In genomic region chr7:90469554-90469953, GRCh38 we compare ENCODE assay signal across 36 cellular contexts. TPM values are rescaled to one million over a fixed set of nuclear protein-coding genes. Genes with fewer than 3 reads are reported as not detected.
"Had no signal": no experiment of that assay in that cellular context is flagged by ENCODE, and none has a peak within 500 bp of the region (broad histone marks: within the 10 kb centered on the region; RNA-seq: fewer than 3 reads in every experiment).

Gene PTTG1IP2 (plus strand): TSS chr7:90469639. CDS start chr7:90469787, 148 bp downstream.

- H3K4me2 ChIP-seq: KMS-11 had no signal

- FAIRE-seq: astrocyte had no signal

- H3K4me3 Mint-ChIP-seq: activated CD8-positive, alpha-beta T cell treated with anti-CD3 and anti-CD28 coated beads, Interleukin-2, amount 10 ng/mL, durations not matched to agents 7 days and 5 days; activated naive CD4-positive, alpha-beta T cell treated with anti-CD3 and anti-CD28 coated beads for 36 hours; activated T-cell treated with anti-CD3 and anti-CD28 coated beads, Interleukin-2, amount 50 U/mL, for 4 hours; activated T-helper 1 cell treated with anti-CD3 and anti-CD28 coated beads, Interleukin-12 subunit alpha, Interleukin-12 subunit beta, Interleukin-2, Interleukin-4 antibody, amounts not matched to agents 30 ng/mL and 10 ng/mL and 1 ng/mL, durations not matched to agents 14 hours and 24 hours and 36 hours; T-cell had no signal

- H3K27ac ChIP-seq: adrenal gland, body of pancreas, breast epithelium, KMS-11, SJCRH30, SK-N-MC, WERI-Rb-1 had no signal

- H3K4me1 ChIP-seq: adrenal gland, body of pancreas, breast epithelium, SJCRH30 had no signal

- H3K4me1 Mint-ChIP-seq: T-cell had no signal

- DNase-seq: activated CD4-positive, alpha-beta T cell treated with anti-CD3 and anti-CD28 coated beads for 1 hour; activated CD4-positive, alpha-beta T cell treated with anti-CD3 and anti-CD28 coated beads for 48 hours; activated CD4-positive, alpha-beta T cell treated with anti-CD3 and anti-CD28 coated beads, Interleukin-2, amount 50 U/mL, for 4 hours; activated CD4-positive, CD25-positive, alpha-beta regulatory T cell; activated CD8-positive, alpha-beta T cell treated with anti-CD3 and anti-CD28 coated beads, Interleukin-2, amount 10 ng/mL, durations not matched to agents 7 days and 5 days; activated gamma-delta T cell treated with Interleukin-2 at 50 U/mL for 16 hours; activated naive CD4-positive, alpha-beta T cell treated with anti-CD3 and anti-CD28 coated beads for 36 hours; activated T-cell treated with anti-CD3 and anti-CD28 coated beads for 4 hours; activated T-cell treated with anti-CD3 and anti-CD28 coated beads, Interleukin-2, amount 50 U/mL, for 4 hours; adrenal gland; body of pancreas; caudate nucleus; NCI-H1048; NCI-H1105 treated with DMSO at 0.1 percent for 48 hours; NCI-H1436; NCI-H1694; NCI-H1930; NCI-H2081 treated with DMSO at 0.1 percent for 48 hours; NCI-H345; NCI-H524 treated with DMSO at 0.1 percent for 48 hours; SHP77; SJCRH30; T-cell; T1000; WERI-Rb-1 had no signal

- H3K36me3 ChIP-seq: adrenal gland, breast epithelium, SJCRH30, WERI-Rb-1 had no signal

- ATAC-seq: activated CD8-positive, alpha-beta T cell treated with anti-CD3 and anti-CD28 coated beads, Interleukin-2, amount 10 ng/mL, durations not matched to agents 7 days and 5 days; activated naive CD4-positive, alpha-beta T cell treated with anti-CD3 and anti-CD28 coated beads, Interleukin-2, amount 50 U/mL, for 72 hours; activated T-cell treated with anti-CD3 and anti-CD28 coated beads, Interleukin-2, amount 50 U/mL, for 4 hours; body of pancreas; Panc1; T-cell had no signal

- H3K9ac ChIP-seq: KMS-11 had no signal

- H3K27me3 ChIP-seq: adrenal gland, body of pancreas, breast epithelium, SJCRH30 had no signal

- H3K27ac Mint-ChIP-seq: activated CD8-positive, alpha-beta T cell treated with anti-CD3 and anti-CD28 coated beads, Interleukin-2, amount 10 ng/mL, durations not matched to agents 7 days and 5 days; activated naive CD4-positive, alpha-beta T cell treated with anti-CD3 and anti-CD28 coated beads for 36 hours; activated naive CD4-positive, alpha-beta T cell treated with anti-CD3 and anti-CD28 coated beads, Interleukin-2, amount 50 U/mL, for 72 hours; activated T-helper 1 cell treated with anti-CD3 and anti-CD28 coated beads, Interleukin-12 subunit alpha, Interleukin-12 subunit beta, Interleukin-2, Interleukin-4 antibody, amounts not matched to agents 30 ng/mL and 10 ng/mL and 1 ng/mL, durations not matched to agents 14 hours and 24 hours and 36 hours; T-cell had no signal

- H3K4me3 ChIP-seq: adrenal gland, body of pancreas, breast epithelium, SJCRH30, SK-N-MC had no signal

- H3K9me3 ChIP-seq: adrenal gland, body of pancreas had no signal

RNA-seq across cellular contexts. Expression of gene PTTG1IP2, which starts in this region (rescaled TPM):
- total RNA-seq: activated CD8-positive, alpha-beta T cell treated with anti-CD3 and anti-CD28 coated beads, Interleukin-2, amount 10 ng/mL, durations not matched to agents 7 days and 5 days; activated naive CD4-positive, alpha-beta T cell treated with anti-CD3 and anti-CD28 coated beads for 36 hours; activated naive CD4-positive, alpha-beta T cell treated with anti-CD3 and anti-CD28 coated beads, Interleukin-2, amount 50 U/mL, for 72 hours; activated T-cell treated with anti-CD3 and anti-CD28 coated beads, Interleukin-2, amount 50 U/mL, for 4 hours; activated T-helper 1 cell treated with anti-CD3 and anti-CD28 coated beads, Interleukin-12 subunit alpha, Interleukin-12 subunit beta, Interleukin-2, Interleukin-4 antibody, amounts not matched to agents 30 ng/mL and 10 ng/mL and 1 ng/mL, durations not matched to agents 14 hours and 24 hours and 36 hours; adrenal gland; astrocyte; body of pancreas; breast epithelium; M059J; NCI-H460; RPMI7951; SJCRH30; T-cell; T-helper 2 cell treated with Interferon-gamma antibody and Interleukin-4, amounts not matched to agents 100 ng/mL and 5 ng/mL, for 36 hours had no signal
- polyA plus RNA-seq: adrenal gland had no signal
